15 cellular contexts compared by ENCODE assay signal in genomic region chr13:45411226-45411625, GRCh38.
"Had no signal": no experiment of that assay in that cellular context is flagged by ENCODE, and none has a peak within 500 bp of the region (broad histone marks: within the 10 kb centered on the region; RNA-seq: fewer than 3 reads in every experiment).

No MANE protein-coding gene starts in this region.

- H3K27ac Mint-ChIP-seq: activated naive CD8-positive, alpha-beta T cell treated with anti-CD3 and anti-CD28 coated beads, Interleukin-2, amount 10 ng/mL, durations not matched to agents 7 days and 5 days; T-helper 2 cell treated with Interferon-gamma antibody and Interleukin-4, amounts not matched to agents 5 μg/mL and 100 μg/mL, for 36 hours had no signal

- H3K4me3 Mint-ChIP-seq: activated naive CD8-positive, alpha-beta T cell treated with anti-CD3 and anti-CD28 coated beads, Interleukin-2, amount 10 ng/mL, durations not matched to agents 7 days and 5 days; naive thymus-derived CD8-positive, alpha-beta T cell; T-helper 2 cell treated with Interferon-gamma antibody and Interleukin-4, amounts not matched to agents 5 μg/mL and 100 μg/mL, for 36 hours had no signal

- H3K27me3 Mint-ChIP-seq: activated naive CD8-positive, alpha-beta T cell treated with anti-CD3 and anti-CD28 coated beads, Interleukin-2, amount 10 ng/mL, durations not matched to agents 7 days and 5 days; naive thymus-derived CD8-positive, alpha-beta T cell had no signal

- ATAC-seq: activated CD4-positive, CD25-positive, alpha-beta regulatory T cell treated with anti-CD3 and anti-CD28 coated beads, Interleukin-2, amount 50 U/mL, for 24 hours; gastroesophageal sphincter; naive thymus-derived CD8-positive, alpha-beta T cell had no signal

- H3K9me3 ChIP-seq: ascending aorta, gastroesophageal sphincter, sigmoid colon, stomach, thoracic aorta had no signal

- H3K4me3 ChIP-seq: ascending aorta, gastroesophageal sphincter, lung, sigmoid colon, stomach, thoracic aorta had no signal

- H3K9me3 Mint-ChIP-seq: activated naive CD8-positive, alpha-beta T cell treated with anti-CD3 and anti-CD28 coated beads, Interleukin-2, amount 10 ng/mL, durations not matched to agents 7 days and 5 days; naive thymus-derived CD8-positive, alpha-beta T cell; T-helper 2 cell treated with Interferon-gamma antibody and Interleukin-4, amounts not matched to agents 5 μg/mL and 100 μg/mL, for 36 hours had no signal

- H3K27ac ChIP-seq: ascending aorta, gastroesophageal sphincter, sigmoid colon, thoracic aorta had no signal

- DNase-seq: activated CD4-positive, alpha-beta T cell treated with anti-CD3 and anti-CD28 coated beads, Interleukin-2, amount 50 U/mL, for 48 hours; activated naive CD8-positive, alpha-beta T cell treated with anti-CD3 and anti-CD28 coated beads, Interleukin-2, amount 10 ng/mL, durations not matched to agents 7 days and 5 days; activated T-cell treated with anti-CD3 and anti-CD28 coated beads, Interleukin-2, amount 50 U/mL, for 48 hours; hippocampal formation; naive thymus-derived CD8-positive, alpha-beta T cell; SHP77; sigmoid colon; stimulated activated CD4-positive, alpha-beta T cell treated with anti-CD3 and anti-CD28 coated beads, Interleukin-12 subunit alpha, Interleukin-12 subunit beta, amount 100 ng/mL, for 4 hours; stomach had no signal

- H3K27me3 ChIP-seq: ascending aorta, gastroesophageal sphincter, sigmoid colon, stomach had no signal
